In the genomic region with DNA sequence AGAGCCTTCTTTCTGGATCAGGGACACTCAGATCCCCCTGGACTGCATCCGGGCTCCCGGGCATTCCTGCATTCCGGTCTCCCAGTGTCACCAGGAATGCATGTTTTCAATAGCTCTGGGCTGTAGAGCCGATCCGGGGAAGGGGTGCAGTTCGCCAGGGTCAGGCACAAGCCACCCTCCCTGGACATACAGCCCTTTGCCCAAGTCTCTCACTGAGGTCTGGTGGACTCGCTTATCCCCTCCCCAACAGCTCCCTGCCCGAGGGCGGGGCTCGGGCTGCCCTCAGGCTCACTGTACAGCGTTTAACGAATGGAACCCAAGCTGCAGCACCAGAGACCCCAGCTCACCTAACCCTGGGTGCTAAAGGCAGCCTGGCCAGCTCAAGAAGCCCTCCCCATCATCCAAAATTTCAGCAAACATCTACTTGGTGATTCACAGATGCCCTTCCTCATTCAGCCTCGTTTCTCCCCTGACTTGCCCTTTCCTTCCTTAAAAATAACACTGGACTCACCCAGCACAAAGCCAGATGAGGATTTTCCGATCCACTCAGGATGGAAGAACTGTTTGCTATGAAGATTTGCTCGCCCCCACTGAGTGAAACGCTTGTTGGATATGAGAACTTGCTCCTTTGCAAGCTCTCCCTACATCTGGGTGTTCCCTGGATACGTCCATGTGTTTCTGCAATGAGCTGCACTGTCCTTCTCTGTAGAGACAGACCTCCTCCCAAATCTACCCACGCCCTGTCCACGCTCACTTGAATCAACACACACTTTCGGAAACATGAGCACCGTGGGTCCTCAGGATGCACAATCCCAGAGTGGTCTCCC, we compare ENCODE assay signal across 13 cellular contexts. TPM values are rescaled to one million over a fixed set of nuclear protein-coding genes. Genes with fewer than 3 reads are reported as not detected.
A peak's percentile ranks its signal among the peaks of the same experiment; 100 is the strongest.
DNase-seq lines count a peak whose midpoint lies in the region; TF ChIP-seq lines count a peak whose summit lies in the region.
"Had no signal": no experiment of that assay in that cellular context is flagged by ENCODE, and none has a peak within 500 bp of the region (broad histone marks: within the 10 kb centered on the region; RNA-seq: fewer than 3 reads in every experiment).

No MANE protein-coding gene starts in this region.

- TF ChIP-seq CTCF in foreskin fibroblast (IDR thresholded peaks at IDR 0.05; ENCODE audit: low read depth, low read length) (no peak), progenitor cell of endocrine pancreas (IDR thresholded peaks at IDR 0.05; ENCODE audit: unreplicated experiment) (no peak)

- peaks cover 12% of the 10 kb centered on the region for H3K36me3 Mint-ChIP-seq in progenitor cell of endocrine pancreas (ENCODE audit: insufficient read depth)
- H3K36me3 Mint-ChIP-seq in activated naive CD4-positive, alpha-beta T cell treated with anti-CD3 and anti-CD28 coated beads, Interleukin-2, amount 10 ng/mL, durations not matched to agents 7 days and 5 days = no peaks in the 10 kb centered on the region

- H3K27me3 Mint-ChIP-seq in progenitor cell of endocrine pancreas = no peaks in the 10 kb centered on the region
- H3K27me3 Mint-ChIP-seq in activated naive CD4-positive, alpha-beta T cell treated with anti-CD3 and anti-CD28 coated beads, Interleukin-2, amount 10 ng/mL, durations not matched to agents 7 days and 5 days = peaks cover 4% of the 10 kb centered on the region

- H3K4me1 Mint-ChIP-seq in progenitor cell of endocrine pancreas (ENCODE audit: low read depth) = peaks cover 20% of the 10 kb centered on the region
- no peaks in the 10 kb centered on the region for H3K4me1 Mint-ChIP-seq in activated naive CD4-positive, alpha-beta T cell treated with anti-CD3 and anti-CD28 coated beads, Interleukin-2, amount 10 ng/mL, durations not matched to agents 7 days and 5 days

- no peaks in the 10 kb centered on the region for H3K9me3 Mint-ChIP-seq in progenitor cell of endocrine pancreas (ENCODE audit: low read depth)
- no peaks in the 10 kb centered on the region for H3K9me3 Mint-ChIP-seq in activated naive CD4-positive, alpha-beta T cell treated with anti-CD3 and anti-CD28 coated beads, Interleukin-2, amount 10 ng/mL, durations not matched to agents 7 days and 5 days

- peak overlapping the region; percentile 4 for H3K4me3 Mint-ChIP-seq in progenitor cell of endocrine pancreas (ENCODE audit: low read depth)
- no peak overlapping the region for H3K4me3 Mint-ChIP-seq in activated naive CD4-positive, alpha-beta T cell treated with anti-CD3 and anti-CD28 coated beads, Interleukin-2, amount 10 ng/mL, durations not matched to agents 7 days and 5 days

- CTCF ChIA-PET in activated naive CD4-positive, alpha-beta T cell treated with anti-CD3 and anti-CD28 coated beads, Interleukin-2, amount 10 ng/mL, durations not matched to agents 7 days and 5 days (lab: Charles Lee) = no interaction called here

- H3K27ac Mint-ChIP-seq in progenitor cell of endocrine pancreas = peak overlapping the region; percentile 90
- H3K27ac Mint-ChIP-seq in activated naive CD4-positive, alpha-beta T cell treated with anti-CD3 and anti-CD28 coated beads, Interleukin-2, amount 10 ng/mL, durations not matched to agents 7 days and 5 days = no peak overlapping the region

- DNase-seq in Daoy (ENCODE audit: low read depth) = peak; percentile 53
- peak; percentile 94 for DNase-seq in RPMI7951 (ENCODE audit: low read depth)
- peak; percentile 30 to 59 for DNase-seq in foreskin fibroblast
- no peak for DNase-seq in progenitor cell of endocrine pancreas (ENCODE audit: low spot score, unreplicated experiment)
- no peak for DNase-seq in activated naive CD4-positive, alpha-beta T cell treated with anti-CD3 and anti-CD28 coated beads, Interleukin-2, amount 10 ng/mL, durations not matched to agents 7 days and 5 days
- DNase-seq in NCI-H1048 (lab: John Stamatoyannopoulos, UW) = no peak
- no peak for DNase-seq in NCI-H510A treated with DMSO at 0.1 percent for 48 hours (lab: John Stamatoyannopoulos, UW)
- DNase-seq in NCI-H1092 treated with DMSO at 0.1 percent for 48 hours (lab: John Stamatoyannopoulos, UW) = no peak
- DNase-seq: central memory CD4-positive, alpha-beta T cell; MG63; NK-92 treated with Interleukin-12 subunit alpha and Interleukin-12 subunit beta, amount 100 ng/mL, for 24 hours; stomach had no signal

- no peak overlapping the region for H3K4me3 ChIP-seq in foreskin fibroblast (ENCODE audit: low read depth in 1 of 2, low read length in 2 of 2)
- H3K4me3 ChIP-seq: gastrocnemius medialis, MG63, stomach had no signal

RNA-seq across cellular contexts. Expression of gene PXDN, which starts 58.1 kb away (rescaled TPM):
- 173 and 193 TPM in 2 replicates for total RNA-seq in Daoy (2014; rRNA removed; shearing (Covaris generic))
- total RNA-seq in RPMI7951 (2014; rRNA removed; shearing (Covaris generic)) = 272 and 304 TPM in 2 replicates
- total RNA-seq in progenitor cell of endocrine pancreas = 242 and 256 TPM in 2 replicates

Comparison
In these comparisons a context has a peak if more than half of its experiments do, and no peak if none do; other contexts are left out.
1. DNase-seq: peak in Daoy (single experiment), RPMI7951 (single experiment) and foreskin fibroblast (2 of 2); none in progenitor cell of endocrine pancreas (single experiment), activated naive CD4-positive, alpha-beta T cell treated with anti-CD3 and anti-CD28 coated beads, Interleukin-2, amount 10 ng/mL, durations not matched to agents 7 days and 5 days (single experiment), NCI-H1048 (single experiment), NCI-H510A treated with DMSO at 0.1 percent for 48 hours (single experiment) and NCI-H1092 treated with DMSO at 0.1 percent for 48 hours (single experiment).